ENCODE assay signal across 14 cellular contexts in the genomic region with DNA sequence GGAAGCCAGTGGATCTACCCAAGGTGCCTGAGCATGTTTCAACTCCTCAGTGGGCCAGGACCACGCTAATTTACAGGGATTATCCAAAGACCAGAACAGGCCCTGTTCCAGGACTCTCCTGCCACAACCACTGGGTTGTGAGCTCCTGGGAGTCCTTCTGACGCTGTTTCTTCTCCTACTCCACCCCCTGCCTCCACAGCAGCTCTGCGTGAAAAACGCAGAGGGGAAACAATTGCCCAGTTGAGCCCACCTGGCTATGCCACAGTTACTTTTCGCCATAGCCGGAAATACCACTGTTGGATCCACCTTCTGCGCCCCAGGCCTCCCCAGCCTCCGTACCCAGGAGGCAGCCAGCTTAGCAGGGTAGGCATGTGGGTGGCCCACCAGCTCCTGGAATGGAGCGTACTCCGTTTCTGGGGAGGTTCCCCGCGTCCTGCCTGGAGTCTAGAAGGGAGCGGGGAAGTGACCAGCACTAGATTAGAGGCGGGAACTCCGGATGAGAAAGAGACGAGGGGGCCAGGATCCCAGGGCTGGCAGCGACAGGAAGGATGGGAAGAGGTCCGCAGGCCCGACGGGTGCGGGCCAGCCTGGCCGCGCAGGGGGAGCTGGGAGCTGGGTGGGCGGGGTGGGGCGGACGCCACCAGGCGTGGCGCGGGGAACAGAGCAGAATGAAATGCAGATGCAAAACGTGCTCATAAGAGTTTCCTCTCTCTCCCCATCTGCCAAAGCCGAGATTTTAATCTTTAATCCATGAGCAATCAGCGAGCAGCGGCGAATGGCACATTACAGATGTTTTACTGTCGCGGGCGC. TPM values are rescaled to one million over a fixed set of nuclear protein-coding genes. Genes with fewer than 3 reads are reported as not detected.
DNase-seq lines count a peak whose midpoint lies in the region; ATAC-seq and TF ChIP-seq lines count a peak whose summit lies in the region.
"Had no signal": no experiment of that assay in that cellular context is flagged by ENCODE, and none has a peak within 500 bp of the region (broad histone marks: within the 10 kb centered on the region; RNA-seq: fewer than 3 reads in every experiment).

No MANE protein-coding gene starts in this region.

- TF ChIP-seq CTCF in BE2C (IDR thresholded peaks at IDR 0.05; ENCODE audit: low read depth, low read length) = no peak
- TF ChIP-seq CTCF in epithelial cell of proximal tubule (conservative IDR thresholded peaks at IDR 0.05; ENCODE audit: low read depth, low read length) = no peak
- no peak for TF ChIP-seq CTCF in nephron (IDR thresholded peaks at IDR 0.05; ENCODE audit: unreplicated experiment in 3 of 3)

- H3K9me2 ChIP-seq in GM23248 (ENCODE audit: insufficient read depth) = no peaks in the 10 kb centered on the region

- no peaks in the 10 kb centered on the region for H3K9me3 Mint-ChIP-seq in nephron
- H3K9me3 Mint-ChIP-seq: activated CD4-positive, alpha-beta memory T cell treated with anti-CD3 and anti-CD28 coated beads, Interleukin-2, amount 10 ng/mL, durations not matched to agents 7 days and 5 days; activated naive CD4-positive, alpha-beta T cell treated with anti-CD3 and anti-CD28 coated beads, Interleukin-2, amount 50 U/mL, for 72 hours had no signal

- H3K36me3 ChIP-seq in BE2C (no peaks in the 10 kb centered on the region), GM23248 (ENCODE audit: low read depth) (no peaks in the 10 kb centered on the region)
- H3K36me3 ChIP-seq: colonic mucosa had no signal

- H3K4me3 ChIP-seq in BE2C (ENCODE audit: low read depth, low read length) = peak overlapping the region; percentile 53
- no peak overlapping the region for H3K4me3 ChIP-seq in GM23248
- H3K4me3 ChIP-seq in epithelial cell of proximal tubule (ENCODE audit: low read depth, low read length) = peak overlapping the region; percentile 25
- H3K4me3 ChIP-seq: colonic mucosa had no signal

- in situ Hi-C loops in GM23248 (cut with MboI) = no loop called here

- H3K27ac Mint-ChIP-seq in nephron = no peak overlapping the region
- H3K27ac Mint-ChIP-seq: activated CD4-positive, alpha-beta memory T cell treated with anti-CD3 and anti-CD28 coated beads, Interleukin-2, amount 10 ng/mL, durations not matched to agents 7 days and 5 days; activated naive CD4-positive, alpha-beta T cell treated with anti-CD3 and anti-CD28 coated beads, Interleukin-2, amount 50 U/mL, for 72 hours had no signal

- no peak overlapping the region for H3K4me2 ChIP-seq in GM23248 (ENCODE audit: unreplicated experiment)

- no peaks in the 10 kb centered on the region for H3F3A ChIP-seq in GM23248 (ENCODE audit: insufficient read depth)

- H3K27me3 ChIP-seq in BE2C (no peaks in the 10 kb centered on the region), GM23248 (replicated peaks; ENCODE audit: insufficient read depth) (peaks cover 94% of the 10 kb centered on the region)

- H3K9me3 ChIP-seq in BE2C (no peaks in the 10 kb centered on the region), GM23248 (ENCODE audit: low read depth) (no peaks in the 10 kb centered on the region)
- H3K9me3 ChIP-seq: colonic mucosa had no signal

- H3K27ac ChIP-seq in GM23248 = no peak overlapping the region
- H3K27ac ChIP-seq: colonic mucosa had no signal

- H4K20me1 ChIP-seq in GM23248 (ENCODE audit: insufficient read depth) = no peaks in the 10 kb centered on the region

- H3K27me3 Mint-ChIP-seq in nephron (ENCODE audit: low read depth) = peaks cover 98% of the 10 kb centered on the region

- H3K4me1 Mint-ChIP-seq in nephron = peaks cover 6% of the 10 kb centered on the region

- no peaks in the 10 kb centered on the region for H3K36me3 Mint-ChIP-seq in nephron (ENCODE audit: low read depth)

- H3K4me1 ChIP-seq in BE2C (peaks cover 4% of the 10 kb centered on the region; the same call in 1 of the 2 replicates), GM23248 (ENCODE audit: insufficient read depth) (no peaks in the 10 kb centered on the region)
- H3K4me1 ChIP-seq: colonic mucosa had no signal

- no peak overlapping the region for H2AFZ ChIP-seq in GM23248

- H3K4me3 Mint-ChIP-seq in nephron = peak overlapping the region; percentile 39 to 73 (median 64)
- H3K4me3 Mint-ChIP-seq: activated CD4-positive, alpha-beta memory T cell treated with anti-CD3 and anti-CD28 coated beads, Interleukin-2, amount 10 ng/mL, durations not matched to agents 7 days and 5 days had no signal

- no peak overlapping the region for H3K9ac ChIP-seq in GM23248

- no peak for ATAC-seq in HG03442 (IDR thresholded peaks at IDR 0.05; ENCODE audit: unreplicated experiment)
- no peak for ATAC-seq in HG03354 (IDR thresholded peaks at IDR 0.05; ENCODE audit: poor library complexity, severe bottlenecking, unreplicated experiment)
- ATAC-seq: activated naive CD4-positive, alpha-beta T cell treated with anti-CD3 and anti-CD28 coated beads, Interleukin-2, amount 50 U/mL, for 72 hours had no signal

- no peaks in the 10 kb centered on the region for H3K79me2 ChIP-seq in GM23248 (ENCODE audit: insufficient read depth)

- DNase-seq in BE2C (peak; percentile 36), GM23248 (peak; percentile 29), epithelial cell of proximal tubule (ENCODE audit: low read depth) (no peak), OCI-M2 (lab: John Stamatoyannopoulos, UW; ENCODE audit: unreplicated experiment) (no peak)
- DNase-seq in activated CD4-positive, alpha-beta T cell treated with anti-CD3 and anti-CD28 coated beads, Interleukin-2, amount 50 U/mL, for 1 hour = no peak
- DNase-seq: activated CD4-positive, alpha-beta memory T cell treated with anti-CD3 and anti-CD28 coated beads, Interleukin-2, amount 10 ng/mL, durations not matched to agents 7 days and 5 days; colonic mucosa; T-helper 2 cell had no signal

- WGBS in GM23248 (ENCODE audit: low coverage in 1 of 2, low lambda C conversion rate in 2 of 2, missing lambda C conversion rate in 2 of 2), 2 experiments = 15 to 19% methylated on average over 30 to 37 of the region's 37 CpGs

RNA-seq across cellular contexts. Expression of a gene that starts 32.1 kb away (rescaled TPM):
- polyA plus RNA-seq in BE2C (2012; ENCODE audit: insufficient read depth, insufficient read length, low read depth) = not detected
- total RNA-seq in GM23248 (2014; rRNA removed; shearing (Covaris generic)) = not detected in 2 replicates
- not detected in 2 replicates for polyA plus RNA-seq in GM23248 (2016; fragmentation: Nextera tagmentation; extraction: Ambion mirVana)
- total RNA-seq in epithelial cell of proximal tubule = 7.5 and 20.2 TPM in 2 replicates
- total RNA-seq: activated CD4-positive, alpha-beta memory T cell treated with anti-CD3 and anti-CD28 coated beads, Interleukin-2, amount 10 ng/mL, durations not matched to agents 7 days and 5 days; activated naive CD4-positive, alpha-beta T cell treated with anti-CD3 and anti-CD28 coated beads, Interleukin-2, amount 50 U/mL, for 72 hours; liver; temporal lobe had no signal
- polyA plus RNA-seq: liver had no signal

Comparison
In these comparisons a context has a peak if more than half of its experiments do, and no peak if none do; other contexts are left out.
1. DNase-seq: peak in BE2C (single experiment) and GM23248 (single experiment); none in epithelial cell of proximal tubule (single experiment), OCI-M2 (single experiment) and activated CD4-positive, alpha-beta T cell treated with anti-CD3 and anti-CD28 coated beads, Interleukin-2, amount 50 U/mL, for 1 hour (single experiment).